Comparison of ENCODE assay signal across 10 cellular contexts in the genomic region with DNA sequence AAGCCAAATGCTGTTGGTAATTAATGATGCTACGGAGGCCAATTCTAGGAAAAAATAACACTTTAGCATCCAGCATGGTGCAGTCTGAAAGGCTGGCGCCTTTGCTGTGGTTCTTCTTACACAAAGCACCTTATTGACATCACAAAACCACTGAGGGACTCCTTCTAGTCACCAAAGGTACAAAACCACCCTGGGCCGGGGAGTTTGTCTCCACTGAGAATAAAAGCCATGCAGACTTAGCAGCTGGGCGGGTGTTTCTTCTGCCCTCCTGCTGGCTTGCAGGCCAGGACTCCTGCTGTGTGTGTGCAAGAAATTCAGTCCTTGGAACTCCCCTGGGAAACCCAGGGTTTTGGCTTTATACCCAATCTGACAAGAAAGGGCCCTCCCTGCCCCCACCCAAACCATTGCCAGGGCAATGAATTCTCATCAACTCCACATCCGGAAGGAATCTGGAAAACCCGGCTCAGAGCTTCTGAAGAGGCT.
A peak's percentile ranks its signal among the peaks of the same experiment; 100 is the strongest.
DNase-seq lines count a peak whose midpoint lies in the region; ATAC-seq and TF ChIP-seq lines count a peak whose summit lies in the region.
"Had no signal": no experiment of that assay in that cellular context is flagged by ENCODE, and none has a peak within 500 bp of the region (broad histone marks: within the 10 kb centered on the region; RNA-seq: fewer than 3 reads in every experiment).

No MANE protein-coding gene starts in this region.

- no peak overlapping the region for H3K27ac ChIP-seq in SJCRH30

- peaks cover 27% of the 10 kb centered on the region for H3K36me3 ChIP-seq in SJCRH30

- peaks cover 11% of the 10 kb centered on the region for H3K4me1 ChIP-seq in SJCRH30

- no peaks in the 10 kb centered on the region for H3K9me3 ChIP-seq in SJCRH30 (replicated peaks)

- no peak for ATAC-seq in HG03460 (IDR thresholded peaks at IDR 0.05; ENCODE audit: unreplicated experiment)
- ATAC-seq in GM21825 (IDR thresholded peaks at IDR 0.05; ENCODE audit: unreplicated experiment) = no peak

- H3K27me3 ChIP-seq in SJCRH30 = no peaks in the 10 kb centered on the region

- TF ChIP-seq CTCF in GM12865 (IDR thresholded peaks at IDR 0.05; ENCODE audit: insufficient read depth, low read depth, low read length, missing control alignments) = no peak
- TF ChIP-seq CTCF in fibroblast of mammary gland (conservative IDR thresholded peaks at IDR 0.05; ENCODE audit: control insufficient read depth, insufficient read depth, low read depth, low read length) = no peak

- peak; percentile 30 for DNase-seq in GM12865 (ENCODE audit: low read depth)
- peak; percentile 42 to 59 for DNase-seq in SJCRH30
- DNase-seq in fibroblast of mammary gland (ENCODE audit: low read depth) = peak; percentile 82
- DNase-seq in skeletal muscle cell (ENCODE audit: low read depth) = peak; percentile 73
- no peak for DNase-seq in middle frontal gyrus (ENCODE audit: extremely low spot score, low spot score)
- no peak for DNase-seq in SW480 (ENCODE audit: low spot score)
- DNase-seq: naive B cell, NCI-H187 had no signal

- H3K4me3 ChIP-seq in GM12865 (ENCODE audit: low read depth, low read length) (no peak overlapping the region), SJCRH30 (no peak overlapping the region), fibroblast of mammary gland (ENCODE audit: control insufficient read depth, low read depth, low read length) (no peak overlapping the region), skeletal muscle cell (ENCODE audit: low read depth, low read length) (no peak overlapping the region)

Comparison
In these comparisons a context has a peak if more than half of its experiments do, and no peak if none do; other contexts are left out.
1. DNase-seq: peak in GM12865 (single experiment), SJCRH30 (2 of 2), fibroblast of mammary gland (single experiment) and skeletal muscle cell (single experiment); none in middle frontal gyrus (single experiment) and SW480 (single experiment).